Comparison of ENCODE assay signal across 7 cellular contexts in genomic region chr5:10564838-10565784, GRCh38. TPM values are rescaled to one million over a fixed set of nuclear protein-coding genes. Genes with fewer than 3 reads are reported as not detected.
DNase-seq lines count a peak whose midpoint lies in the region; ATAC-seq and TF ChIP-seq lines count a peak whose summit lies in the region.

No MANE protein-coding gene starts in this region.

- H3K27ac ChIP-seq in GM23248 (no peak overlapping the region), SJSA1 (peak overlapping the region; percentile 56)

- H3F3A ChIP-seq in GM23248 (ENCODE audit: insufficient read depth), result no peaks in the 10 kb centered on the region

- no peaks in the 10 kb centered on the region for H3K9me2 ChIP-seq in GM23248 (ENCODE audit: insufficient read depth)

- H3K36me3 Mint-ChIP-seq in natural killer cell treated with Interleukin-12 subunit alpha and Interleukin-12 subunit beta and Interleukin-15 and Interleukin-18, amount 100 ng/mL, for 72 hours, result no peaks in the 10 kb centered on the region

- H3K4me3 Mint-ChIP-seq in natural killer cell treated with Interleukin-12 subunit alpha and Interleukin-12 subunit beta and Interleukin-15 and Interleukin-18, amount 100 ng/mL, for 72 hours, result peak overlapping the region; percentile 87

- peak overlapping the region; percentile 54 to 75 for H3K27ac Mint-ChIP-seq in natural killer cell treated with Interleukin-12 subunit alpha and Interleukin-12 subunit beta and Interleukin-15 and Interleukin-18, amount 100 ng/mL, for 72 hours

- peaks cover 10% of the 10 kb centered on the region for H3K4me1 ChIP-seq in GM23248 (ENCODE audit: insufficient read depth)
- H3K4me1 ChIP-seq in SJSA1 (replicated peaks), result peaks cover 66% of the 10 kb centered on the region

- peak overlapping the region; percentile 55 for H2AFZ ChIP-seq in GM23248

- peak in 1 of 2 donors; percentile 2 for ATAC-seq in natural killer cell treated with Interleukin-12 subunit alpha and Interleukin-12 subunit beta and Interleukin-15 and Interleukin-18, amount 100 ng/mL, for 72 hours
- ATAC-seq in GM18907 (IDR thresholded peaks at IDR 0.05; ENCODE audit: unreplicated experiment) (no peak), GM19452 (IDR thresholded peaks at IDR 0.05; ENCODE audit: unreplicated experiment) (no peak)

- H3K4me2 ChIP-seq in GM23248 (ENCODE audit: unreplicated experiment), result peak overlapping the region; percentile 92

- no peaks in the 10 kb centered on the region for H4K20me1 ChIP-seq in GM23248 (ENCODE audit: insufficient read depth)

- no peak for TF ChIP-seq CTCF in epithelial cell of esophagus (IDR thresholded peaks at IDR 0.05; ENCODE audit: insufficient read depth, low read depth, low read length, missing control alignments)

- peaks cover 0 to 4% of the 10 kb centered on the region in 2 donors for H3K27me3 Mint-ChIP-seq in natural killer cell treated with Interleukin-12 subunit alpha and Interleukin-12 subunit beta and Interleukin-15 and Interleukin-18, amount 100 ng/mL, for 72 hours

- peak overlapping the region; percentile 79 for H3K9ac ChIP-seq in GM23248

- H3K9me3 ChIP-seq in GM23248 (ENCODE audit: low read depth) (no peaks in the 10 kb centered on the region), SJSA1 (replicated peaks) (no peaks in the 10 kb centered on the region)

- in situ Hi-C loops in GM23248 (cut with MboI), result no loop called here

- H3K9me3 Mint-ChIP-seq in natural killer cell treated with Interleukin-12 subunit alpha and Interleukin-12 subunit beta and Interleukin-15 and Interleukin-18, amount 100 ng/mL, for 72 hours, result no peaks in the 10 kb centered on the region

- peak overlapping the region; percentile 79 for H3K4me3 ChIP-seq in GM23248
- H3K4me3 ChIP-seq in SJSA1, result peak overlapping the region; percentile 85
- H3K4me3 ChIP-seq in epithelial cell of esophagus (ENCODE audit: low read length), result peak overlapping the region; percentile 47

- 3% methylated on average over 52 to 53 of the region's 61 CpGs for WGBS in GM23248 (ENCODE audit: low coverage in 1 of 2, low lambda C conversion rate in 2 of 2, missing lambda C conversion rate in 2 of 2), 2 experiments

- no peaks in the 10 kb centered on the region for H3K27me3 ChIP-seq in GM23248 (replicated peaks; ENCODE audit: insufficient read depth)
- no peaks in the 10 kb centered on the region for H3K27me3 ChIP-seq in SJSA1 (replicated peaks)

- peaks cover 21% of the 10 kb centered on the region for H3K79me2 ChIP-seq in GM23248 (ENCODE audit: insufficient read depth)

- H3K36me3 ChIP-seq in GM23248 (ENCODE audit: low read depth) (no peaks in the 10 kb centered on the region), SJSA1 (peaks cover 25% of the 10 kb centered on the region)

- DNase-seq in GM23248 (peak; percentile 47), SJSA1 (ENCODE audit: low read depth in 1 of 2, low spot score in 2 of 2) (peak in 1 of 2 experiments; percentile 54), epithelial cell of esophagus (ENCODE audit: low read depth) (no peak), amniotic stem cell (lab: John Stamatoyannopoulos, UW) (no peak)
- DNase-seq in natural killer cell treated with Interleukin-12 subunit alpha and Interleukin-12 subunit beta and Interleukin-15 and Interleukin-18, amount 100 ng/mL, for 72 hours (ENCODE audit: low spot score), result peak; percentile 64

- peaks cover 18 to 25% of the 10 kb centered on the region in 2 donors for H3K4me1 Mint-ChIP-seq in natural killer cell treated with Interleukin-12 subunit alpha and Interleukin-12 subunit beta and Interleukin-15 and Interleukin-18, amount 100 ng/mL, for 72 hours (ENCODE audit: low read depth in 2 of 2)

RNA-seq across cellular contexts. Expression of gene ANKRD33B, which starts 1.2 kb away (rescaled TPM):
- total RNA-seq in GM23248 (2014; rRNA removed; shearing (Covaris generic)), result 1.5 and 2.4 TPM in 2 replicates
- 0.57 and 0.71 TPM in 2 replicates for polyA plus RNA-seq in GM23248 (2016; fragmentation: Nextera tagmentation; extraction: Ambion mirVana)
- 10.2 and 10.3 TPM in 2 replicates for total RNA-seq in SJSA1 (2014; rRNA removed; shearing (Covaris generic))
- 10 to 100 TPM; 10.9 to 18.9 TPM for total RNA-seq in natural killer cell treated with Interleukin-12 subunit alpha and Interleukin-12 subunit beta and Interleukin-15 and Interleukin-18, amount 100 ng/mL, for 72 hours

Comparison
In these comparisons a context has a peak if more than half of its experiments do, and no peak if none do; other contexts are left out.
1. DNase-seq: peak in GM23248 (single experiment) and natural killer cell treated with Interleukin-12 subunit alpha and Interleukin-12 subunit beta and Interleukin-15 and Interleukin-18, amount 100 ng/mL, for 72 hours (single experiment); none in epithelial cell of esophagus (single experiment) and amniotic stem cell (single experiment).
2. Peak in every context shown above with its lines, with median percentiles within 50 percentile points of each other: H3K4me3 ChIP-seq.